Comparison of ENCODE assay signal across 24 cellular contexts in genomic region chr17:30475206-30475605, GRCh38.
"Had no signal": no experiment of that assay in that cellular context is flagged by ENCODE, and none has a peak within 500 bp of the region (broad histone marks: within the 10 kb centered on the region; RNA-seq: fewer than 3 reads in every experiment).

No MANE protein-coding gene starts in this region.

- H3K36me3 Mint-ChIP-seq: mesothelial cell of epicardium had no signal

- H3K4me3 Mint-ChIP-seq: memory B cell, mesothelial cell of epicardium, nephron progenitor cell had no signal

- H3K4me3 ChIP-seq: gastrocnemius medialis, lung, mucosa of descending colon, psoas muscle, sigmoid colon, stomach, thyroid gland had no signal

- H3K27ac Mint-ChIP-seq: memory B cell; mesothelial cell of epicardium; nephron progenitor cell; stimulated activated effector memory CD8-positive, alpha-beta T cell treated with anti-CD3 and anti-CD28 coated beads, Interleukin-12 subunit alpha, Interleukin-12 subunit beta, amount 100 ng/mL, for 72 hours; type B pancreatic cell had no signal

- H3K36me3 ChIP-seq: thyroid gland had no signal

- H3K27ac ChIP-seq: dorsolateral prefrontal cortex, gastrocnemius medialis, psoas muscle, sigmoid colon, stomach, thyroid gland had no signal

- H3K9me3 Mint-ChIP-seq: memory B cell; mesothelial cell of epicardium; naive B cell; nephron progenitor cell; stimulated activated effector memory CD8-positive, alpha-beta T cell treated with anti-CD3 and anti-CD28 coated beads, Interleukin-12 subunit alpha, Interleukin-12 subunit beta, amount 100 ng/mL, for 72 hours; type B pancreatic cell had no signal

- DNase-seq: dorsolateral prefrontal cortex; effector CD4-positive, alpha-beta T cell; foreskin fibroblast; gastrocnemius medialis; head of caudate nucleus; kidney; mucosa of descending colon; naive B cell; nephron progenitor cell; nucleus accumbens; psoas muscle; right cardiac atrium; sigmoid colon; stimulated activated CD4-positive, alpha-beta T cell treated with anti-CD3 and anti-CD28 coated beads, Interleukin-2, amount 100 ng/mL, for 24 hours; stimulated activated CD4-positive, alpha-beta T cell treated with anti-CD3 and anti-CD28 coated beads, Interleukin-4, amount 100 ng/mL, for 24 hours; stimulated activated naive CD4-positive, alpha-beta T cell treated with Interleukin-2 at 50 U/mL for 16 hours; stomach; thyroid gland had no signal

- H3K27me3 Mint-ChIP-seq: memory B cell, naive B cell, type B pancreatic cell had no signal

- ATAC-seq: gastrocnemius medialis; left lobe of liver; mucosa of descending colon; psoas muscle; right cardiac atrium; stimulated activated effector memory CD8-positive, alpha-beta T cell treated with anti-CD3 and anti-CD28 coated beads, Interleukin-12 subunit alpha, Interleukin-12 subunit beta, amount 100 ng/mL, for 72 hours had no signal

- H3K9me3 ChIP-seq: gastrocnemius medialis, mucosa of descending colon, psoas muscle, sigmoid colon, stomach, thyroid gland had no signal
